ENCODE assay signal across 17 cellular contexts in the genomic region with DNA sequence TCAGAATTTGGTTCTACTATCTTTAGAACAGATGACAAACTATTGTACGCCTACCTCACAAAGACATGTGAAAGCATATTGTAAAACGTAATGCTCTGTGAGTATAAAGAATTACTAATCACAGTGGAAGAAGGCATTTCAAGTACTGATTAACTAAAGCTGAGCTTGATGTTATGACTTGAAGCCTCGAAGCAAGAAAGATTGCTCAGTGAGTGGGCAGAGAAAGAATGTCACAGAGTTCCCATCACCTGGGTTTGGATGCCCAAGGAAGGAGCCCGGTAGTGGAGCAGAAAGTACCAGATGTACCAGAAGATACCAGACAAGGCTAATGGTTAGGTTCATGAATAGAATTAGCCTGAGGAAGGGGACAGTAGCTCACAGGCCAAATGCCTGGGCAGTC. TPM values are rescaled to one million over a fixed set of nuclear protein-coding genes. Genes with fewer than 3 reads are reported as not detected.
"Had no signal": no experiment of that assay in that cellular context is flagged by ENCODE, and none has a peak within 500 bp of the region (broad histone marks: within the 10 kb centered on the region; RNA-seq: fewer than 3 reads in every experiment).

No MANE protein-coding gene starts in this region.

- H3K9me3 ChIP-seq: esophagus muscularis mucosa, gastrocnemius medialis, neutrophil had no signal

- H3K9me3 Mint-ChIP-seq: central memory CD8-positive, alpha-beta T cell; type B pancreatic cell had no signal

- H3K27me3 ChIP-seq: gastrocnemius medialis, neutrophil had no signal

- DNase-seq: cortex of kidney; dorsolateral prefrontal cortex; effector CD8-positive, alpha-beta T cell; gastrocnemius medialis; islet precursor cell; left colon; naive thymus-derived CD4-positive, alpha-beta T cell; right cardiac atrium; small intestine; stimulated activated CD4-positive, alpha-beta T cell treated with anti-CD3 and anti-CD28 coated beads, Interleukin-12 subunit alpha, Interleukin-12 subunit beta, amount 100 ng/mL, for 4 hours; stimulated activated naive CD4-positive, alpha-beta T cell treated with Interleukin-2 at 50 U/mL for 16 hours had no signal

- H3K36me3 ChIP-seq: esophagus muscularis mucosa, gastrocnemius medialis, neutrophil had no signal

- H3K27ac Mint-ChIP-seq: naive thymus-derived CD4-positive, alpha-beta T cell; type B pancreatic cell had no signal

- H3K4me1 Mint-ChIP-seq: central memory CD8-positive, alpha-beta T cell; naive thymus-derived CD4-positive, alpha-beta T cell had no signal

- H3K27ac ChIP-seq: dorsolateral prefrontal cortex, esophagus muscularis mucosa, gastrocnemius medialis, neutrophil had no signal

- H3K36me3 Mint-ChIP-seq: type B pancreatic cell had no signal

- H3K4me1 ChIP-seq: esophagus muscularis mucosa, gastrocnemius medialis had no signal

- H3K4me3 ChIP-seq: dorsolateral prefrontal cortex, esophagus muscularis mucosa, gastrocnemius medialis had no signal

- H3K4me3 Mint-ChIP-seq: central memory CD8-positive, alpha-beta T cell; naive thymus-derived CD4-positive, alpha-beta T cell; type B pancreatic cell had no signal

- ATAC-seq: gastrocnemius medialis; left colon; naive thymus-derived CD4-positive, alpha-beta T cell; right cardiac atrium had no signal

RNA-seq across cellular contexts. Expression of a gene that starts 39.5 kb away (rescaled TPM):
- total RNA-seq: fibroblast of villous mesenchyme, osteoblast had no signal
